In the genomic region with DNA sequence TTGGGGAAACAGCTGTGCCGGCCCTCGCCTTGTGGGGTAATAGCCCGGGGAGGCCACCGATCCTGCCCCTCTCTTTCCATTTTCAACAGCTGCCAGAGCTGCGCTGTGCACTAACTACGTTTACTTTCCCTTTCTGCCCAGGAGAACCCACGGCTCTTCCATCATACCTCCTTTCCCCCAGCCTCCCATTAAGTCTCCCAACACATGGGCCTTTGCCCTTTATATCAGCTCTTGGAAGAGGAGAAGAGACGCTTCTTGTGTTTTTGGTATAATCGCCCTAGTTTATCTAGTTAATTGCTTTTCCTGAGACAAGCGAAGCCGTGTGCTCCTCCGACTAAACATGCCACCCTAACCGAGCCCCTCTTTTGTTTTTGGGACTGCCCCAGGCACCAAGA, we compare ENCODE assay signal across 8 cellular contexts. TPM values are rescaled to one million over a fixed set of nuclear protein-coding genes. Genes with fewer than 3 reads are reported as not detected.
A peak's percentile ranks its signal among the peaks of the same experiment; 100 is the strongest.
DNase-seq lines count a peak whose midpoint lies in the region; ATAC-seq lines count a peak whose summit lies in the region.

No MANE protein-coding gene starts in this region.

- peaks cover 10% of the 10 kb centered on the region for H3K36me3 Mint-ChIP-seq in activated T-helper 1 cell treated with anti-CD3 and anti-CD28 coated beads, Interleukin-12 subunit alpha, Interleukin-12 subunit beta, Interleukin-2, Interleukin-4 antibody, amounts not matched to agents 30 ng/mL and 10 ng/mL and 1 ng/mL, durations not matched to agents 14 hours and 24 hours and 36 hours (ENCODE audit: low read depth)
- peaks cover 0 to 3% (median 3%) of the 10 kb centered on the region in 3 donors for H3K36me3 Mint-ChIP-seq in immature natural killer cell

- intact Hi-C loops in activated T-helper 1 cell treated with anti-CD3 and anti-CD28 coated beads, Interleukin-12 subunit alpha, Interleukin-12 subunit beta, Interleukin-2, Interleukin-4 antibody, amounts not matched to agents 30 ng/mL and 10 ng/mL and 1 ng/mL, durations not matched to agents 14 hours and 24 hours and 36 hours (cut with micrococcal nuclease) = loop anchor here (1.0 to 10.0 kb wide), 8 partner anchors 44 to 1010 kb away; a partner anchor contains a TSS

- peak; percentile 8 for ATAC-seq in HG03439 (IDR thresholded peaks at IDR 0.05; ENCODE audit: unreplicated experiment)
- no peak for ATAC-seq in HG02610 (IDR thresholded peaks at IDR 0.05; ENCODE audit: unreplicated experiment)

- no peaks in the 10 kb centered on the region for H3K27me3 ChIP-seq in stomach smooth muscle (ENCODE audit: control insufficient read depth in 1 of 2, insufficient read depth in 2 of 2, low read length in 2 of 2)

- H3K9ac ChIP-seq in stomach smooth muscle (ENCODE audit: low read length in 2 of 2) = peak overlapping the region; percentile 93 to 98

- H3K27ac ChIP-seq in stomach smooth muscle (ENCODE audit: low read length) = peak overlapping the region; percentile 97

- peak overlapping the region; percentile 97 for H3K27ac Mint-ChIP-seq in activated T-helper 1 cell treated with anti-CD3 and anti-CD28 coated beads, Interleukin-12 subunit alpha, Interleukin-12 subunit beta, Interleukin-2, Interleukin-4 antibody, amounts not matched to agents 30 ng/mL and 10 ng/mL and 1 ng/mL, durations not matched to agents 14 hours and 24 hours and 36 hours
- H3K27ac Mint-ChIP-seq in immature natural killer cell = peak overlapping the region; percentile 90 to 98 (median 94)

- peaks cover 2% of the 10 kb centered on the region for H3K27me3 Mint-ChIP-seq in activated T-helper 1 cell treated with anti-CD3 and anti-CD28 coated beads, Interleukin-12 subunit alpha, Interleukin-12 subunit beta, Interleukin-2, Interleukin-4 antibody, amounts not matched to agents 30 ng/mL and 10 ng/mL and 1 ng/mL, durations not matched to agents 14 hours and 24 hours and 36 hours (ENCODE audit: insufficient read depth)
- peaks cover 2 to 7% (median 3%) of the 10 kb centered on the region in 3 donors for H3K27me3 Mint-ChIP-seq in immature natural killer cell (ENCODE audit: low read depth in 3 of 3)

- H3K9me3 ChIP-seq in stomach smooth muscle (ENCODE audit: control insufficient read depth in 2 of 2, low read length in 2 of 2) = no peaks in the 10 kb centered on the region

- H3K4me3 ChIP-seq in stomach smooth muscle (ENCODE audit: low read length in 2 of 2) = peak overlapping the region; percentile 95 to 99

- H3K36me3 ChIP-seq in stomach smooth muscle (ENCODE audit: control insufficient read depth in 2 of 2, insufficient read depth in 2 of 2, low read length in 2 of 2) = no peaks in the 10 kb centered on the region

- DNase-seq in DMS53 (lab: John Stamatoyannopoulos, UW) (peak; percentile 81), DMS53 treated with DMSO at 0.1 percent for 48 hours (lab: John Stamatoyannopoulos, UW; ENCODE audit: unreplicated experiment) (no peak), immature natural killer cell (no peak), MV-4-11 (lab: John Stamatoyannopoulos, UW) (no peak)
- DNase-seq in activated T-helper 1 cell treated with anti-CD3 and anti-CD28 coated beads, Interleukin-12 subunit alpha, Interleukin-12 subunit beta, Interleukin-2, Interleukin-4 antibody, amounts not matched to agents 30 ng/mL and 10 ng/mL and 1 ng/mL, durations not matched to agents 14 hours and 24 hours and 36 hours (ENCODE audit: low spot score) = no peak

- no peaks in the 10 kb centered on the region for H3K9me3 Mint-ChIP-seq in activated T-helper 1 cell treated with anti-CD3 and anti-CD28 coated beads, Interleukin-12 subunit alpha, Interleukin-12 subunit beta, Interleukin-2, Interleukin-4 antibody, amounts not matched to agents 30 ng/mL and 10 ng/mL and 1 ng/mL, durations not matched to agents 14 hours and 24 hours and 36 hours
- no peaks in the 10 kb centered on the region for H3K9me3 Mint-ChIP-seq in immature natural killer cell

- peak overlapping the region; percentile 100 for H3K4me3 Mint-ChIP-seq in activated T-helper 1 cell treated with anti-CD3 and anti-CD28 coated beads, Interleukin-12 subunit alpha, Interleukin-12 subunit beta, Interleukin-2, Interleukin-4 antibody, amounts not matched to agents 30 ng/mL and 10 ng/mL and 1 ng/mL, durations not matched to agents 14 hours and 24 hours and 36 hours
- peak overlapping the region; percentile 88 to 96 (median 92) for H3K4me3 Mint-ChIP-seq in immature natural killer cell

- peaks cover 12% of the 10 kb centered on the region for H3K4me1 ChIP-seq in stomach smooth muscle (ENCODE audit: control insufficient read depth, insufficient read depth, low read length)

- H3K4me1 Mint-ChIP-seq in activated T-helper 1 cell treated with anti-CD3 and anti-CD28 coated beads, Interleukin-12 subunit alpha, Interleukin-12 subunit beta, Interleukin-2, Interleukin-4 antibody, amounts not matched to agents 30 ng/mL and 10 ng/mL and 1 ng/mL, durations not matched to agents 14 hours and 24 hours and 36 hours (ENCODE audit: low read depth) = peaks cover 37% of the 10 kb centered on the region
- peaks cover 43 to 48% of the 10 kb centered on the region in 2 donors for H3K4me1 Mint-ChIP-seq in immature natural killer cell

RNA-seq across cellular contexts. Expression of a gene that starts 0.7 kb away (rescaled TPM):
- 26.8 and 28.1 TPM in 2 replicates for total RNA-seq in activated T-helper 1 cell treated with anti-CD3 and anti-CD28 coated beads, Interleukin-12 subunit alpha, Interleukin-12 subunit beta, Interleukin-2, Interleukin-4 antibody, amounts not matched to agents 30 ng/mL and 10 ng/mL and 1 ng/mL, durations not matched to agents 14 hours and 24 hours and 36 hours
- polyA plus RNA-seq in immature natural killer cell = 10 to 100 TPM in 2 of 3 donors, 1 to 10 TPM in 1; 6.4 to 17.7 (median 10.6) TPM
